ENCODE assay signal across 17 cellular contexts in the genomic region with DNA sequence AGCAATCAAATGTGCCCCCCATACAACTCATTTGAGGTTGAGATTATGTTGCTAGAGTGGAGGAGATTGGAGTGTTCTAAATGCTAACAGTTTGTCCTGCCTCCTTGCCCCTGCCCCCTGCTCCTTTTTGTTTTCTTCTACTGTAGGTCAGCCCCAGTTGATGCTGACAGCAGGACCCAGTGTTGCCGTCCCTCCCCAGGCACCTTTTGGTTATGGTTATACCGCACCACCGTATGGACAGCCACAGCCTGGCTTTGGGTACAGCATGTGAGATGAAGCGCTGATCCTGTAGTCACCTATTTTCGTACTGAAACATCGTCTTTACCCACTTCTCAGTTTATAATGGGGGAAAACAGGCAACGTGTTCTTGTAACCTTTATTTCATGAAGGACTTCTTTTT. TPM values are rescaled to one million over a fixed set of nuclear protein-coding genes. Genes with fewer than 3 reads are reported as not detected.
DNase-seq lines count a peak whose midpoint lies in the region; ATAC-seq and TF ChIP-seq lines count a peak whose summit lies in the region.
"Had no signal": no experiment of that assay in that cellular context is flagged by ENCODE, and none has a peak within 500 bp of the region (broad histone marks: within the 10 kb centered on the region; RNA-seq: fewer than 3 reads in every experiment).

No MANE protein-coding gene starts in this region.

- H3K9me3 ChIP-seq in A673 (ENCODE audit: low read depth, low read length, poor library complexity, severe bottlenecking) (no peaks in the 10 kb centered on the region), esophagus squamous epithelium (no peaks in the 10 kb centered on the region)

- peak; percentile 6 for ATAC-seq in left lobe of liver

- no TSS peak for BruUV-seq in A673 (replicated peaks; lab: Mats Ljungman, UMichigan)

- intact Hi-C loops in activated CD4-positive, alpha-beta memory T cell treated with anti-CD3 and anti-CD28 coated beads for 36 hours (cut with micrococcal nuclease): no loop called here
- intact Hi-C loops in A673 (cut with micrococcal nuclease; ENCODE audit: unreplicated experiment) (no loop called here), esophagus squamous epithelium (cut with DNase I) (no loop called here)

- peak overlapping the region; percentile 21 for H3K27ac ChIP-seq in A673 (ENCODE audit: low read depth, low read length, poor library complexity, severe bottlenecking)
- peak overlapping the region; percentile 39; the same call in 1 of the 2 replicates for H3K27ac ChIP-seq in RWPE1
- H3K27ac ChIP-seq in esophagus squamous epithelium: no peak overlapping the region

- H3K36me3 ChIP-seq in A673 (ENCODE audit: insufficient read depth, low read length, poor library complexity, severe bottlenecking) (peaks cover 93% of the 10 kb centered on the region), esophagus squamous epithelium (peaks cover 6 to 100% (median 28%) of the 10 kb centered on the region in 3 donors)

- H3K27ac Mint-ChIP-seq in activated CD4-positive, alpha-beta memory T cell treated with anti-CD3 and anti-CD28 coated beads for 36 hours: peak overlapping the region; percentile 56
- no peak overlapping the region for H3K27ac Mint-ChIP-seq in activated CD4-positive, alpha-beta memory T cell treated with anti-CD3 and anti-CD28 coated beads, Interleukin-2, amount 10 ng/mL, durations not matched to agents 7 days and 5 days

- H3K36me3 Mint-ChIP-seq in activated CD4-positive, alpha-beta memory T cell treated with anti-CD3 and anti-CD28 coated beads for 36 hours: peaks cover 64% of the 10 kb centered on the region
- peaks cover 76% of the 10 kb centered on the region for H3K36me3 Mint-ChIP-seq in activated CD4-positive, alpha-beta memory T cell treated with anti-CD3 and anti-CD28 coated beads, Interleukin-2, amount 10 ng/mL, durations not matched to agents 7 days and 5 days (ENCODE audit: low read depth)

- TF ChIP-seq CTCF in A673 (conservative IDR thresholded peaks at IDR 0.05; ENCODE audit: low read depth, low read length) (no peak), RWPE1 (conservative IDR thresholded peaks at IDR 0.05; ENCODE audit: low read depth) (no peak), esophagus squamous epithelium (IDR thresholded peaks at IDR 0.05) (no peak)

- H3K4me1 Mint-ChIP-seq in activated CD4-positive, alpha-beta memory T cell treated with anti-CD3 and anti-CD28 coated beads for 36 hours (ENCODE audit: low read depth): peaks cover 25% of the 10 kb centered on the region
- peaks cover 31% of the 10 kb centered on the region for H3K4me1 Mint-ChIP-seq in activated CD4-positive, alpha-beta memory T cell treated with anti-CD3 and anti-CD28 coated beads, Interleukin-2, amount 10 ng/mL, durations not matched to agents 7 days and 5 days

- CTCF ChIA-PET in activated CD4-positive, alpha-beta memory T cell treated with anti-CD3 and anti-CD28 coated beads for 36 hours (lab: Charles Lee): no interaction called here
- CTCF ChIA-PET in activated CD4-positive, alpha-beta memory T cell treated with anti-CD3 and anti-CD28 coated beads, Interleukin-2, amount 10 ng/mL, durations not matched to agents 7 days and 5 days (lab: Charles Lee): no interaction called here
- CTCF ChIA-PET in A673 (lab: Charles Lee) (no interaction called here), RWPE1 (lab: Yijun Ruan, JAX) (no interaction called here)

- H3K4me1 ChIP-seq in A673 (ENCODE audit: insufficient read depth, low read length, poor library complexity, severe bottlenecking) (no peaks in the 10 kb centered on the region), esophagus squamous epithelium (no peaks in the 10 kb centered on the region)

- DNase-seq in activated CD4-positive, alpha-beta memory T cell treated with anti-CD3 and anti-CD28 coated beads for 36 hours: no peak
- no peak for DNase-seq in activated CD4-positive, alpha-beta memory T cell treated with anti-CD3 and anti-CD28 coated beads, Interleukin-2, amount 10 ng/mL, durations not matched to agents 7 days and 5 days
- DNase-seq in A673 (ENCODE audit: low spot score) (no peak), RWPE1 (ENCODE audit: low spot score) (no peak), left lobe of liver (ENCODE audit: low spot score) (no peak), esophagus squamous epithelium (lab: John Stamatoyannopoulos, UW) (no peak)
- no peak for DNase-seq in stimulated activated CD4-positive, alpha-beta T cell treated with anti-CD3 and anti-CD28 coated beads, Interleukin-1b, Interleukin-23, amount 100 ng/mL, for 48 hours
- DNase-seq: AML-193, COR-L47, IMR-90, Kasumi-1, MM.1S, NCI-H1092 treated with DMSO at 0.1 percent for 48 hours, NCI-H510A treated with DMSO at 0.1 percent for 48 hours, NCI-H82, PC-3 had no signal

- H3K4me3 ChIP-seq in A673 (ENCODE audit: low read depth, low read length, poor library complexity, severe bottlenecking) (no peak overlapping the region), esophagus squamous epithelium (no peak overlapping the region)

- no peak overlapping the region for H3K4me3 Mint-ChIP-seq in activated CD4-positive, alpha-beta memory T cell treated with anti-CD3 and anti-CD28 coated beads for 36 hours
- H3K4me3 Mint-ChIP-seq in activated CD4-positive, alpha-beta memory T cell treated with anti-CD3 and anti-CD28 coated beads, Interleukin-2, amount 10 ng/mL, durations not matched to agents 7 days and 5 days: no peak overlapping the region
- H3K4me3 Mint-ChIP-seq: CD14-positive monocyte had no signal

- WGBS in esophagus squamous epithelium, 2 donors: 86 to 89% methylated on average over 7 of the region's 7 CpGs

- no peaks in the 10 kb centered on the region for H3K9me3 Mint-ChIP-seq in activated CD4-positive, alpha-beta memory T cell treated with anti-CD3 and anti-CD28 coated beads for 36 hours
- H3K9me3 Mint-ChIP-seq in activated CD4-positive, alpha-beta memory T cell treated with anti-CD3 and anti-CD28 coated beads, Interleukin-2, amount 10 ng/mL, durations not matched to agents 7 days and 5 days: no peaks in the 10 kb centered on the region
- H3K9me3 Mint-ChIP-seq: CD14-positive monocyte had no signal

- POLR2A ChIA-PET in activated CD4-positive, alpha-beta memory T cell treated with anti-CD3 and anti-CD28 coated beads for 36 hours (lab: Charles Lee): no interaction called here
- POLR2A ChIA-PET in activated CD4-positive, alpha-beta memory T cell treated with anti-CD3 and anti-CD28 coated beads, Interleukin-2, amount 10 ng/mL, durations not matched to agents 7 days and 5 days (lab: Charles Lee): no interaction called here
- POLR2A ChIA-PET in A673 (lab: Charles Lee; ENCODE audit: low non-redundant PET) (no interaction called here), RWPE1 (lab: Yijun Ruan, JAX; ENCODE audit: low non-redundant PET) (no interaction called here)

- H3K27me3 ChIP-seq in A673 (replicated peaks; ENCODE audit: insufficient read depth, low read depth, low read length, poor library complexity) (no peaks in the 10 kb centered on the region), esophagus squamous epithelium (no peaks in the 10 kb centered on the region)

- no peaks in the 10 kb centered on the region for H3K27me3 Mint-ChIP-seq in activated CD4-positive, alpha-beta memory T cell treated with anti-CD3 and anti-CD28 coated beads for 36 hours
- no peaks in the 10 kb centered on the region for H3K27me3 Mint-ChIP-seq in activated CD4-positive, alpha-beta memory T cell treated with anti-CD3 and anti-CD28 coated beads, Interleukin-2, amount 10 ng/mL, durations not matched to agents 7 days and 5 days

- TF ChIP-seq POLR2A in esophagus squamous epithelium (IDR thresholded peaks at IDR 0.05): no peak

RNA-seq across cellular contexts. Expression of a gene that starts 13.6 kb away (rescaled TPM):
- total RNA-seq in activated CD4-positive, alpha-beta memory T cell treated with anti-CD3 and anti-CD28 coated beads for 36 hours: 10 to 100 TPM; 35.9 TPM
- total RNA-seq in activated CD4-positive, alpha-beta memory T cell treated with anti-CD3 and anti-CD28 coated beads, Interleukin-2, amount 10 ng/mL, durations not matched to agents 7 days and 5 days: 10 to 100 TPM; 22.8 to 23.3 TPM
- total RNA-seq in A673 (2021): 46.8 and 50.3 TPM in 2 replicates
- 10.3 TPM for total RNA-seq in left lobe of liver
- total RNA-seq in esophagus squamous epithelium: 10 to 100 TPM; 27.2 to 31.7 (median 30.9) TPM

RNA-seq across cellular contexts. Expression of a gene that starts 13.9 kb away (rescaled TPM):
- 100 to 1,000 TPM; 517 to 553 TPM for total RNA-seq in activated CD4-positive, alpha-beta memory T cell treated with anti-CD3 and anti-CD28 coated beads for 36 hours
- 100 to 1,000 TPM; 398 to 408 TPM for total RNA-seq in activated CD4-positive, alpha-beta memory T cell treated with anti-CD3 and anti-CD28 coated beads, Interleukin-2, amount 10 ng/mL, durations not matched to agents 7 days and 5 days
- 107 and 110 TPM in 2 replicates for total RNA-seq in A673 (2021)
- total RNA-seq in left lobe of liver: 65.0 TPM
- 100 to 1,000 TPM; 132 to 363 (median 141) TPM for total RNA-seq in esophagus squamous epithelium

Comparison
In these comparisons a context has a peak if more than half of its experiments do, and no peak if none do; other contexts are left out.
1. H3K27ac ChIP-seq: peak in A673 (single experiment) and RWPE1 (single experiment); none in esophagus squamous epithelium (0 of 4).